ENCODE assay signal across 1 cellular context in genomic region chr1:27346991-27347627, GRCh38.
TF ChIP-seq lines count a peak whose summit lies in the region.

No MANE protein-coding gene starts in this region.

TF ChIP-seq in IMR-90, 13 proteins besides CTCF, POLR2A, EP300 and RAD21:
- TF ChIP-seq MXI1 (IDR thresholded peaks at IDR 0.05; ENCODE audit: borderline replicate concordance, low read depth, low read length) (no peak), FOS (IDR thresholded peaks at IDR 0.05; ENCODE audit: low read depth, low read length) (no peak), CEBPB (IDR thresholded peaks at IDR 0.05; ENCODE audit: low read depth, low read length) (no peak), BHLHE40 (IDR thresholded peaks at IDR 0.05; ENCODE audit: low read depth, low read length) (no peak), SMC3 (IDR thresholded peaks at IDR 0.05; ENCODE audit: low read depth, low read length) (no peak), CHD1 (IDR thresholded peaks at IDR 0.05; ENCODE audit: low read depth, low read length) (no peak), MAFK (IDR thresholded peaks at IDR 0.05; ENCODE audit: low read depth, low read length) (no peak), MAZ (IDR thresholded peaks at IDR 0.05; ENCODE audit: borderline replicate concordance, low read depth, low read length) (no peak), RFX5 (IDR thresholded peaks at IDR 0.05; ENCODE audit: low read depth, low read length) (no peak), NFE2L2 (IDR thresholded peaks at IDR 0.05; ENCODE audit: low read depth, low read length) (no peak), USF2 (IDR thresholded peaks at IDR 0.05; ENCODE audit: low read depth, low read length) (no peak), ELK1 (IDR thresholded peaks at IDR 0.05; ENCODE audit: borderline replicate concordance, low read depth, low read length) (no peak), RCOR1 (IDR thresholded peaks at IDR 0.05; ENCODE audit: insufficient replicate concordance, low read length) (no peak)
TF ChIP-seq in IMR-90: peak in this region for 0.
